Comparison of ENCODE assay signal across 16 cellular contexts in genomic region chr14:99952453-99952852, GRCh38.
DNase-seq lines count a peak whose midpoint lies in the region; ATAC-seq and TF ChIP-seq lines count a peak whose summit lies in the region.
"Had no signal": no experiment of that assay in that cellular context is flagged by ENCODE, and none has a peak within 500 bp of the region (broad histone marks: within the 10 kb centered on the region; RNA-seq: fewer than 3 reads in every experiment).

No MANE protein-coding gene starts in this region.

- TF ChIP-seq CTCF in BE2C (IDR thresholded peaks at IDR 0.05; ENCODE audit: low read depth, low read length) (no peak), testis (IDR thresholded peaks at IDR 0.05) (no peak)

- H3K23ac ChIP-seq in neuronal stem cell (ENCODE audit: low read depth, low read length, poor library complexity): peak overlapping the region; percentile 62

- peaks cover 4 to 13% of the 10 kb centered on the region in 2 donors for H3K4me1 ChIP-seq in neuronal stem cell (ENCODE audit: control insufficient read depth in 2 of 2, insufficient read depth in 1 of 2, low read depth in 1 of 2, low read length in 2 of 2)
- no peaks in the 10 kb centered on the region for H3K4me1 ChIP-seq in BE2C
- H3K4me1 ChIP-seq in testis: no peaks in the 10 kb centered on the region

- no peak overlapping the region for H2BK120ac ChIP-seq in neuronal stem cell (ENCODE audit: low read depth, low read length)

- H2BK12ac ChIP-seq in neuronal stem cell (ENCODE audit: low read length): no peak overlapping the region

- no peak overlapping the region for H3K4me3 Mint-ChIP-seq in activated T-cell treated with anti-CD3 and anti-CD28 coated beads, Interleukin-2, amount 50 U/mL, for 24 hours
- H3K4me3 Mint-ChIP-seq in activated T-cell treated with anti-CD3 and anti-CD28 coated beads, Interleukin-2, amount 50 U/mL, for 4 hours: no peak overlapping the region
- peak overlapping the region; percentile 42 for H3K4me3 Mint-ChIP-seq in activated CD8-positive, alpha-beta T cell treated with anti-CD3 and anti-CD28 coated beads, Interleukin-2, amount 10 ng/mL, durations not matched to agents 7 days and 5 days
- peak overlapping the region; percentile 31 for H3K4me3 Mint-ChIP-seq in central memory CD8-positive, alpha-beta T cell
- H3K4me3 Mint-ChIP-seq: B cell; CD8-positive, alpha-beta T cell; H9 had no signal

- no peak overlapping the region for H2BK5ac ChIP-seq in neuronal stem cell (ENCODE audit: low read length)

- H3K9ac ChIP-seq in neuronal stem cell (ENCODE audit: low read depth, low read length, poor library complexity): no peak overlapping the region
- H3K9ac ChIP-seq: GM23248 had no signal

- no peak overlapping the region for H4K8ac ChIP-seq in neuronal stem cell (ENCODE audit: low read depth, low read length)

- H2BK15ac ChIP-seq in neuronal stem cell (ENCODE audit: low read length): no peak overlapping the region

- no peak overlapping the region for H2AFZ ChIP-seq in neuronal stem cell (ENCODE audit: low read length)
- H2AFZ ChIP-seq: GM23248 had no signal

- no peak overlapping the region for H3K18ac ChIP-seq in neuronal stem cell (ENCODE audit: low read length)

- H3K27me3 ChIP-seq in neuronal stem cell (ENCODE audit: control insufficient read depth in 3 of 3, insufficient read depth in 3 of 3, low read depth in 1 of 3, low read length in 3 of 3) (no peaks in the 10 kb centered on the region), BE2C (no peaks in the 10 kb centered on the region), testis (no peaks in the 10 kb centered on the region)

- peak overlapping the region in 1 of 2 donors; percentile 38 for H3K4me3 ChIP-seq in neuronal stem cell (ENCODE audit: low read length in 2 of 2)
- H3K4me3 ChIP-seq in BE2C (ENCODE audit: low read depth, low read length): no peak overlapping the region
- H3K4me3 ChIP-seq in testis: no peak overlapping the region
- H3K4me3 ChIP-seq: GM23248 had no signal

- H3K36me3 Mint-ChIP-seq in activated T-cell treated with anti-CD3 and anti-CD28 coated beads, Interleukin-2, amount 50 U/mL, for 24 hours (ENCODE audit: low read depth): no peaks in the 10 kb centered on the region
- H3K36me3 Mint-ChIP-seq in activated T-cell treated with anti-CD3 and anti-CD28 coated beads, Interleukin-2, amount 50 U/mL, for 4 hours (ENCODE audit: insufficient read depth): no peaks in the 10 kb centered on the region
- H3K36me3 Mint-ChIP-seq in activated CD8-positive, alpha-beta T cell treated with anti-CD3 and anti-CD28 coated beads, Interleukin-2, amount 10 ng/mL, durations not matched to agents 7 days and 5 days (ENCODE audit: low read depth): peaks cover 2% of the 10 kb centered on the region
- H3K36me3 Mint-ChIP-seq in central memory CD8-positive, alpha-beta T cell (ENCODE audit: insufficient read depth): no peaks in the 10 kb centered on the region
- H3K36me3 Mint-ChIP-seq: CD8-positive, alpha-beta T cell had no signal

- peaks cover 0 to 4% of the 10 kb centered on the region in 2 donors for H3K9me3 ChIP-seq in neuronal stem cell (replicated peaks in 1 of 2; ENCODE audit: control insufficient read depth in 2 of 2, insufficient read depth in 1 of 2, low read depth in 1 of 2, low read length in 2 of 2)
- H3K9me3 ChIP-seq in BE2C: no peaks in the 10 kb centered on the region
- no peaks in the 10 kb centered on the region for H3K9me3 ChIP-seq in testis

- peaks cover 10% of the 10 kb centered on the region for H3K27me3 Mint-ChIP-seq in activated T-cell treated with anti-CD3 and anti-CD28 coated beads, Interleukin-2, amount 50 U/mL, for 24 hours
- peaks cover 24% of the 10 kb centered on the region for H3K27me3 Mint-ChIP-seq in activated T-cell treated with anti-CD3 and anti-CD28 coated beads, Interleukin-2, amount 50 U/mL, for 4 hours (ENCODE audit: low read depth)
- peaks cover 7% of the 10 kb centered on the region for H3K27me3 Mint-ChIP-seq in activated CD8-positive, alpha-beta T cell treated with anti-CD3 and anti-CD28 coated beads, Interleukin-2, amount 10 ng/mL, durations not matched to agents 7 days and 5 days (ENCODE audit: low read depth)
- H3K27me3 Mint-ChIP-seq in central memory CD8-positive, alpha-beta T cell: no peaks in the 10 kb centered on the region

- H3K9me3 Mint-ChIP-seq in activated T-cell treated with anti-CD3 and anti-CD28 coated beads, Interleukin-2, amount 50 U/mL, for 24 hours: peaks cover 2% of the 10 kb centered on the region
- no peaks in the 10 kb centered on the region for H3K9me3 Mint-ChIP-seq in activated T-cell treated with anti-CD3 and anti-CD28 coated beads, Interleukin-2, amount 50 U/mL, for 4 hours
- H3K9me3 Mint-ChIP-seq in activated CD8-positive, alpha-beta T cell treated with anti-CD3 and anti-CD28 coated beads, Interleukin-2, amount 10 ng/mL, durations not matched to agents 7 days and 5 days (ENCODE audit: insufficient read depth): peaks cover 5% of the 10 kb centered on the region
- no peaks in the 10 kb centered on the region for H3K9me3 Mint-ChIP-seq in central memory CD8-positive, alpha-beta T cell

- TF ChIP-seq POLR2A in testis (IDR thresholded peaks at IDR 0.05): no peak

- DNase-seq in activated T-cell treated with anti-CD3 and anti-CD28 coated beads, Interleukin-2, amount 50 U/mL, for 24 hours: no peak
- no peak for DNase-seq in activated T-cell treated with anti-CD3 and anti-CD28 coated beads, Interleukin-2, amount 50 U/mL, for 4 hours
- DNase-seq in activated CD8-positive, alpha-beta T cell treated with anti-CD3 and anti-CD28 coated beads, Interleukin-2, amount 10 ng/mL, durations not matched to agents 7 days and 5 days: no peak
- DNase-seq in central memory CD8-positive, alpha-beta T cell (ENCODE audit: low spot score in 2 of 2): no peak
- no peak for DNase-seq in neuronal stem cell (ENCODE audit: low spot score)
- DNase-seq in BE2C: no peak
- DNase-seq in testis: no peak
- DNase-seq: CD8-positive, alpha-beta T cell; COR-L47; DMS153; DMS79 treated with DMSO at 0.1 percent for 48 hours; EL; GM23248; H9 had no signal

- intact Hi-C loops in testis (cut with DNase I; ENCODE audit: low total_unique reads): no loop called here

- no peak overlapping the region for H4K91ac ChIP-seq in neuronal stem cell (ENCODE audit: low read depth, low read length, poor library complexity)

- peaks cover 3% of the 10 kb centered on the region for H3K4me1 Mint-ChIP-seq in activated T-cell treated with anti-CD3 and anti-CD28 coated beads, Interleukin-2, amount 50 U/mL, for 24 hours (ENCODE audit: low read depth)
- H3K4me1 Mint-ChIP-seq in activated T-cell treated with anti-CD3 and anti-CD28 coated beads, Interleukin-2, amount 50 U/mL, for 4 hours (ENCODE audit: low read depth): no peaks in the 10 kb centered on the region
- H3K4me1 Mint-ChIP-seq in activated CD8-positive, alpha-beta T cell treated with anti-CD3 and anti-CD28 coated beads, Interleukin-2, amount 10 ng/mL, durations not matched to agents 7 days and 5 days (ENCODE audit: low read depth): peaks cover 2% of the 10 kb centered on the region
- H3K4me1 Mint-ChIP-seq in central memory CD8-positive, alpha-beta T cell: no peaks in the 10 kb centered on the region

- H3K27ac Mint-ChIP-seq in activated T-cell treated with anti-CD3 and anti-CD28 coated beads, Interleukin-2, amount 50 U/mL, for 24 hours: peak overlapping the region; percentile 37
- H3K27ac Mint-ChIP-seq in activated CD8-positive, alpha-beta T cell treated with anti-CD3 and anti-CD28 coated beads, Interleukin-2, amount 10 ng/mL, durations not matched to agents 7 days and 5 days: peak overlapping the region; percentile 74
- H3K27ac Mint-ChIP-seq in central memory CD8-positive, alpha-beta T cell (ENCODE audit: low read depth): peak overlapping the region; percentile 77
- H3K27ac Mint-ChIP-seq: B cell; CD8-positive, alpha-beta T cell; H9 had no signal

- POLR2A ChIA-PET in activated CD8-positive, alpha-beta T cell treated with anti-CD3 and anti-CD28 coated beads, Interleukin-2, amount 10 ng/mL, durations not matched to agents 7 days and 5 days (lab: Charles Lee): no interaction called here

- CTCF ChIA-PET in activated CD8-positive, alpha-beta T cell treated with anti-CD3 and anti-CD28 coated beads, Interleukin-2, amount 10 ng/mL, durations not matched to agents 7 days and 5 days (lab: Charles Lee): no interaction called here

- H3K27ac ChIP-seq in neuronal stem cell (replicated peaks; ENCODE audit: low read length): no peak overlapping the region
- no peak overlapping the region for H3K27ac ChIP-seq in testis
- H3K27ac ChIP-seq: C4-2B, GM23248 had no signal

- H3K4ac ChIP-seq in neuronal stem cell (ENCODE audit: low read length): no peak overlapping the region

- ATAC-seq in activated T-cell treated with anti-CD3 and anti-CD28 coated beads, Interleukin-2, amount 50 U/mL, for 4 hours: no peak
- ATAC-seq in activated CD8-positive, alpha-beta T cell treated with anti-CD3 and anti-CD28 coated beads, Interleukin-2, amount 10 ng/mL, durations not matched to agents 7 days and 5 days: no peak
- ATAC-seq in central memory CD8-positive, alpha-beta T cell (replicated peaks; ENCODE audit: extremely low read depth, poor library complexity, severe bottlenecking): no peak
- ATAC-seq: CD8-positive, alpha-beta T cell had no signal

- H3K14ac ChIP-seq in neuronal stem cell (ENCODE audit: low read length): no peak overlapping the region

- H2AK5ac ChIP-seq in neuronal stem cell (ENCODE audit: low read depth, low read length): no peak overlapping the region

- WGBS in neuronal stem cell (ENCODE audit: extremely low coverage in 2 of 2, insufficient read length in 2 of 2, insufficient replicate concordance in 1 of 2), 2 donors: no CpG with 5 or more reads among the region's 2 CpGs
- WGBS in testis, 2 donors: 43 to 46% methylated on average over 2 of the region's 2 CpGs

- H3K36me3 ChIP-seq in neuronal stem cell (replicated peaks in 1 of 2; ENCODE audit: control insufficient read depth in 2 of 2, insufficient read depth in 2 of 2, low read length in 2 of 2) (no peaks in the 10 kb centered on the region), BE2C (no peaks in the 10 kb centered on the region), testis (ENCODE audit: low read depth, missing control alignments) (no peaks in the 10 kb centered on the region)

- H3K4me2 ChIP-seq in neuronal stem cell (ENCODE audit: insufficient read depth, low read length, poor library complexity, severe bottlenecking): no peak overlapping the region

- no peaks in the 10 kb centered on the region for H3K79me1 ChIP-seq in neuronal stem cell (ENCODE audit: low read depth, low read length)

Comparison
In these comparisons a context has a peak if more than half of its experiments do, and no peak if none do; other contexts are left out.
1. H3K4me3 Mint-ChIP-seq: peak in activated CD8-positive, alpha-beta T cell treated with anti-CD3 and anti-CD28 coated beads, Interleukin-2, amount 10 ng/mL, durations not matched to agents 7 days and 5 days (single experiment) and central memory CD8-positive, alpha-beta T cell (single experiment); none in activated T-cell treated with anti-CD3 and anti-CD28 coated beads, Interleukin-2, amount 50 U/mL, for 24 hours (single experiment) and activated T-cell treated with anti-CD3 and anti-CD28 coated beads, Interleukin-2, amount 50 U/mL, for 4 hours (single experiment).
2. Peak in every context shown above with its lines, with median percentiles within 50 percentile points of each other: H3K27ac Mint-ChIP-seq.